In genomic region chr2:59604143-59604542, GRCh38 we compare ENCODE assay signal across 12 cellular contexts.
DNase-seq lines count a peak whose midpoint lies in the region; ATAC-seq and TF ChIP-seq lines count a peak whose summit lies in the region.
"Had no signal": no experiment of that assay in that cellular context is flagged by ENCODE, and none has a peak within 500 bp of the region (broad histone marks: within the 10 kb centered on the region; RNA-seq: fewer than 3 reads in every experiment).

No MANE protein-coding gene starts in this region.

- no peaks in the 10 kb centered on the region for H3K27me3 Mint-ChIP-seq in mesothelial cell of epicardium (ENCODE audit: low read depth)

- H3K36me3 Mint-ChIP-seq in mesothelial cell of epicardium = peaks cover 1% of the 10 kb centered on the region

- H3K9me3 Mint-ChIP-seq in mesothelial cell of epicardium = peaks cover 28% of the 10 kb centered on the region

- DNase-seq in NCI-H1417 (lab: John Stamatoyannopoulos, UW) (peak in 2 of 3 experiments; percentile 24 to 74), NCI-H1417 treated with DMSO at 0.1 percent for 48 hours (lab: John Stamatoyannopoulos, UW) (no peak), Ammon's horn (ENCODE audit: low spot score) (peak; percentile 6), NCI-H2227 treated with DMSO at 0.1 percent for 48 hours (lab: John Stamatoyannopoulos, UW) (peak; percentile 53), mesothelial cell of epicardium (ENCODE audit: low spot score in 2 of 2, unreplicated experiment in 2 of 2) (no peak), RPMI8226 (no peak)
- DNase-seq in activated CD4-positive, CD25-positive, alpha-beta regulatory T cell treated with anti-CD3 and anti-CD28 coated beads, Interleukin-2, amount 50 U/mL, for 72 hours = no peak
- DNase-seq: Calu3, DMS 273 treated with DMSO at 0.1 percent for 48 hours, HCEC 1CT, HFFc6 had no signal

- H3K4me1 Mint-ChIP-seq in mesothelial cell of epicardium = no peaks in the 10 kb centered on the region

- no peak for ATAC-seq in HG02840 (IDR thresholded peaks at IDR 0.05; ENCODE audit: low FRiP score, unreplicated experiment)

- peak overlapping the region; percentile 19 for H3K27ac Mint-ChIP-seq in mesothelial cell of epicardium
- H3K27ac Mint-ChIP-seq: HFFc6 had no signal

- TF ChIP-seq CTCF in mesothelial cell of epicardium (IDR thresholded peaks at IDR 0.05; ENCODE audit: unreplicated experiment) = no peak

- H3K4me3 Mint-ChIP-seq in mesothelial cell of epicardium = no peak overlapping the region
- H3K4me3 Mint-ChIP-seq: HFFc6 had no signal

Comparison
In these comparisons a context has a peak if more than half of its experiments do, and no peak if none do; other contexts are left out.
1. DNase-seq: peak in NCI-H1417 (2 of 3), Ammon's horn (single experiment) and NCI-H2227 treated with DMSO at 0.1 percent for 48 hours (single experiment); none in NCI-H1417 treated with DMSO at 0.1 percent for 48 hours (single experiment), mesothelial cell of epicardium (0 of 2), RPMI8226 (single experiment) and activated CD4-positive, CD25-positive, alpha-beta regulatory T cell treated with anti-CD3 and anti-CD28 coated beads, Interleukin-2, amount 50 U/mL, for 72 hours (single experiment).